Comparison of ENCODE assay signal across 1 cellular context in the genomic region with DNA sequence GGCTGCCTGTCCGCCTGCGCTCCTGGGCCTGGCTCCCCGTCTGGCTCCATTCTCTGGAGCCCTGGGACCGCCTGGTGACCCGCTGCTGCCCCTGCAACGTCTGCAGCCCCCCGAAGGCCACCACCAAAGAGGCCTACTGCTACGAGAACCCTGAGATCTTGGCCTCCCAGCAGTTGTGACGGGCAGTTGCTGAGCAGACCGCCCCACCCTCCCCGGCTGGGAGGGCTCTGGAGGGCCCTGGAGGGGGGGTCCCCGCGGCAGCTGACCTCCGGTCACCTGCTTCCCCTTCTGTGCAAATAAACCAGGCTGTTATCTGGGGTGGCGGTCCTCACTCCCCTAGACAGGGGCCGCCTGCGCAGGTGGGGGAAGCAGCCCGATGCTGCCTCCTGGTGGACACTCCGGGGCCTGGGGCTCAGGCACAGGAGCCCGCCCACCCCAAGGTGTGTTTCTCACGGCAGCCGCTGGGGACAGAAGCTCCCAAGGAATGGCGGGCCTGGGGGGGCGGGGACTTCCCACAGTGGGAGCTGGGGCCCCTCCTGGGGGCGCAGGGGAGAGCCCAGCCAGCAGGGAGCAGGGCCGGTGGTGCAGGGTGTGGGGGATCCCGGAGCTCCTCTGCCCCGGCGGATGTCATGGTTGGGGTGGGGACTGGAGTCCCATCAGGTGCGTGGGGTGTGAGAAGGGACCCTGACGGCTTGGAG.
A peak's percentile ranks its signal among the peaks of the same experiment; 100 is the strongest.
TF ChIP-seq lines count a peak whose summit lies in the region.

No MANE protein-coding gene starts in this region.

TF ChIP-seq in H1, 55 proteins besides CTCF, POLR2A, EP300 and RAD21:
- TF ChIP-seq SAP30 (IDR thresholded peaks at IDR 0.05; ENCODE audit: insufficient read depth, insufficient replicate concordance, low read length) (no peak), HDAC2 (IDR thresholded peaks at IDR 0.05; ENCODE audit: borderline replicate concordance in 1 of 2, low read depth in 2 of 2, low read length in 2 of 2) (0 out of 4 replicates have a peak, but pooled peaks of 1 of the 2 experiments have one; percentile 56), BACH1 (IDR thresholded peaks at IDR 0.05; ENCODE audit: low read length) (peak; percentile 73), MAFK (IDR thresholded peaks at IDR 0.05; ENCODE audit: low read depth, low read length) (no peak), BCL11A (IDR thresholded peaks at IDR 0.05; ENCODE audit: low read depth in 2 of 2, low read length in 2 of 2) (no peak), KDM5A (IDR thresholded peaks at IDR 0.05; ENCODE audit: low read length) (no peak), FOSL1 (IDR thresholded peaks at IDR 0.05; ENCODE audit: insufficient read depth, low read depth, low read length) (no peak), CHD1 (IDR thresholded peaks at IDR 0.05; ENCODE audit: low read depth, low read length) (no peak), BRCA1 (IDR thresholded peaks at IDR 0.05; ENCODE audit: low read depth, low read length) (no peak), GTF2F1 (IDR thresholded peaks at IDR 0.05; ENCODE audit: borderline replicate concordance, low read depth, low read length) (no peak), TCF12 (IDR thresholded peaks at IDR 0.05; ENCODE audit: low read depth, low read length) (no peak), KDM1A (IDR thresholded peaks at IDR 0.05; ENCODE audit: borderline replicate concordance, low read length) (no peak), SIN3A (conservative IDR thresholded peaks at IDR 0.05 in 1 of 2, IDR thresholded peaks at IDR 0.05 in 1 of 2; ENCODE audit: low read depth in 1 of 2, low read length in 2 of 2) (peak in 1 of 2 experiments; percentile 34; a peak in 1 of 4 replicates), PHF8 (conservative IDR thresholded peaks at IDR 0.05; ENCODE audit: low read depth, low read length) (no peak), CREB1 (IDR thresholded peaks at IDR 0.05) (peak; percentile 26; the same call in 1 of the 2 replicates), YY1 (IDR thresholded peaks at IDR 0.05; ENCODE audit: low read depth, low read length) (peak; percentile 90), TAF1 (IDR thresholded peaks at IDR 0.05; ENCODE audit: low read depth, low read length) (no peak), JUND (IDR thresholded peaks at IDR 0.05; ENCODE audit: low read length) (no peak), SP4 (IDR thresholded peaks at IDR 0.05; ENCODE audit: low read length) (peak; percentile 93), GABPA (IDR thresholded peaks at IDR 0.05; ENCODE audit: borderline replicate concordance, insufficient read depth, low read length) (peak; percentile 73; the same call in 1 of the 2 replicates), SUZ12 (IDR thresholded peaks at IDR 0.05; ENCODE audit: low read length) (no peak), SP1 (IDR thresholded peaks at IDR 0.05; ENCODE audit: low read depth, low read length) (peak; percentile 72; the same call in 1 of the 2 replicates), CBX8 (IDR thresholded peaks at IDR 0.05; ENCODE audit: borderline replicate concordance, low read depth, low read length) (no peak), SIX5 (IDR thresholded peaks at IDR 0.05; ENCODE audit: low read depth, low read length) (no peak), RXRA (IDR thresholded peaks at IDR 0.05; ENCODE audit: insufficient read depth, low read depth, low read length) (peak; percentile 61; the same call in 1 of the 2 replicates), TAF7 (optimal IDR thresholded peaks at IDR 0.05; ENCODE audit: borderline replicate concordance, low read depth, low read length) (peak; percentile 85), EGR1 (IDR thresholded peaks at IDR 0.05; ENCODE audit: borderline replicate concordance, low read depth, low read length) (peak; percentile 66), NRF1 (IDR thresholded peaks at IDR 0.05; ENCODE audit: low read depth, low read length) (peak; percentile 41), CHD2 (IDR thresholded peaks at IDR 0.05; ENCODE audit: low read length) (0 out of 2 replicates have a peak, but pooled peaks have one; percentile 15), KDM4A (IDR thresholded peaks at IDR 0.05; ENCODE audit: low read depth, low read length, severe bottlenecking) (no peak), SP2 (IDR thresholded peaks at IDR 0.05; ENCODE audit: low read length) (no peak)
- TF ChIP-seq, protein P1, sequence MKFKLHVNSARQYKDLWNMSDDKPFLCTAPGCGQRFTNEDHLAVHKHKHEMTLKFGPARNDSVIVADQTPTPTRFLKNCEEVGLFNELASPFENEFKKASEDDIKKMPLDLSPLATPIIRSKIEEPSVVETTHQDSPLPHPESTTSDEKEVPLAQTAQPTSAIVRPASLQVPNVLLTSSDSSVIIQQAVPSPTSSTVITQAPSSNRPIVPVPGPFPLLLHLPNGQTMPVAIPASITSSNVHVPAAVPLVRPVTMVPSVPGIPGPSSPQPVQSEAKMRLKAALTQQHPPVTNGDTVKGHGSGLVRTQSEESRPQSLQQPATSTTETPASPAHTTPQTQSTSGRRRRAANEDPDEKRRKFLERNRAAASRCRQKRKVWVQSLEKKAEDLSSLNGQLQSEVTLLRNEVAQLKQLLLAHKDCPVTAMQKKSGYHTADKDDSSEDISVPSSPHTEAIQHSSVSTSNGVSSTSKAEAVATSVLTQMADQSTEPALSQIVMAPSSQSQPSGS (IDR thresholded peaks at IDR 0.05; ENCODE audit: low read length) = no peak
- TF ChIP-seq, protein P2, sequence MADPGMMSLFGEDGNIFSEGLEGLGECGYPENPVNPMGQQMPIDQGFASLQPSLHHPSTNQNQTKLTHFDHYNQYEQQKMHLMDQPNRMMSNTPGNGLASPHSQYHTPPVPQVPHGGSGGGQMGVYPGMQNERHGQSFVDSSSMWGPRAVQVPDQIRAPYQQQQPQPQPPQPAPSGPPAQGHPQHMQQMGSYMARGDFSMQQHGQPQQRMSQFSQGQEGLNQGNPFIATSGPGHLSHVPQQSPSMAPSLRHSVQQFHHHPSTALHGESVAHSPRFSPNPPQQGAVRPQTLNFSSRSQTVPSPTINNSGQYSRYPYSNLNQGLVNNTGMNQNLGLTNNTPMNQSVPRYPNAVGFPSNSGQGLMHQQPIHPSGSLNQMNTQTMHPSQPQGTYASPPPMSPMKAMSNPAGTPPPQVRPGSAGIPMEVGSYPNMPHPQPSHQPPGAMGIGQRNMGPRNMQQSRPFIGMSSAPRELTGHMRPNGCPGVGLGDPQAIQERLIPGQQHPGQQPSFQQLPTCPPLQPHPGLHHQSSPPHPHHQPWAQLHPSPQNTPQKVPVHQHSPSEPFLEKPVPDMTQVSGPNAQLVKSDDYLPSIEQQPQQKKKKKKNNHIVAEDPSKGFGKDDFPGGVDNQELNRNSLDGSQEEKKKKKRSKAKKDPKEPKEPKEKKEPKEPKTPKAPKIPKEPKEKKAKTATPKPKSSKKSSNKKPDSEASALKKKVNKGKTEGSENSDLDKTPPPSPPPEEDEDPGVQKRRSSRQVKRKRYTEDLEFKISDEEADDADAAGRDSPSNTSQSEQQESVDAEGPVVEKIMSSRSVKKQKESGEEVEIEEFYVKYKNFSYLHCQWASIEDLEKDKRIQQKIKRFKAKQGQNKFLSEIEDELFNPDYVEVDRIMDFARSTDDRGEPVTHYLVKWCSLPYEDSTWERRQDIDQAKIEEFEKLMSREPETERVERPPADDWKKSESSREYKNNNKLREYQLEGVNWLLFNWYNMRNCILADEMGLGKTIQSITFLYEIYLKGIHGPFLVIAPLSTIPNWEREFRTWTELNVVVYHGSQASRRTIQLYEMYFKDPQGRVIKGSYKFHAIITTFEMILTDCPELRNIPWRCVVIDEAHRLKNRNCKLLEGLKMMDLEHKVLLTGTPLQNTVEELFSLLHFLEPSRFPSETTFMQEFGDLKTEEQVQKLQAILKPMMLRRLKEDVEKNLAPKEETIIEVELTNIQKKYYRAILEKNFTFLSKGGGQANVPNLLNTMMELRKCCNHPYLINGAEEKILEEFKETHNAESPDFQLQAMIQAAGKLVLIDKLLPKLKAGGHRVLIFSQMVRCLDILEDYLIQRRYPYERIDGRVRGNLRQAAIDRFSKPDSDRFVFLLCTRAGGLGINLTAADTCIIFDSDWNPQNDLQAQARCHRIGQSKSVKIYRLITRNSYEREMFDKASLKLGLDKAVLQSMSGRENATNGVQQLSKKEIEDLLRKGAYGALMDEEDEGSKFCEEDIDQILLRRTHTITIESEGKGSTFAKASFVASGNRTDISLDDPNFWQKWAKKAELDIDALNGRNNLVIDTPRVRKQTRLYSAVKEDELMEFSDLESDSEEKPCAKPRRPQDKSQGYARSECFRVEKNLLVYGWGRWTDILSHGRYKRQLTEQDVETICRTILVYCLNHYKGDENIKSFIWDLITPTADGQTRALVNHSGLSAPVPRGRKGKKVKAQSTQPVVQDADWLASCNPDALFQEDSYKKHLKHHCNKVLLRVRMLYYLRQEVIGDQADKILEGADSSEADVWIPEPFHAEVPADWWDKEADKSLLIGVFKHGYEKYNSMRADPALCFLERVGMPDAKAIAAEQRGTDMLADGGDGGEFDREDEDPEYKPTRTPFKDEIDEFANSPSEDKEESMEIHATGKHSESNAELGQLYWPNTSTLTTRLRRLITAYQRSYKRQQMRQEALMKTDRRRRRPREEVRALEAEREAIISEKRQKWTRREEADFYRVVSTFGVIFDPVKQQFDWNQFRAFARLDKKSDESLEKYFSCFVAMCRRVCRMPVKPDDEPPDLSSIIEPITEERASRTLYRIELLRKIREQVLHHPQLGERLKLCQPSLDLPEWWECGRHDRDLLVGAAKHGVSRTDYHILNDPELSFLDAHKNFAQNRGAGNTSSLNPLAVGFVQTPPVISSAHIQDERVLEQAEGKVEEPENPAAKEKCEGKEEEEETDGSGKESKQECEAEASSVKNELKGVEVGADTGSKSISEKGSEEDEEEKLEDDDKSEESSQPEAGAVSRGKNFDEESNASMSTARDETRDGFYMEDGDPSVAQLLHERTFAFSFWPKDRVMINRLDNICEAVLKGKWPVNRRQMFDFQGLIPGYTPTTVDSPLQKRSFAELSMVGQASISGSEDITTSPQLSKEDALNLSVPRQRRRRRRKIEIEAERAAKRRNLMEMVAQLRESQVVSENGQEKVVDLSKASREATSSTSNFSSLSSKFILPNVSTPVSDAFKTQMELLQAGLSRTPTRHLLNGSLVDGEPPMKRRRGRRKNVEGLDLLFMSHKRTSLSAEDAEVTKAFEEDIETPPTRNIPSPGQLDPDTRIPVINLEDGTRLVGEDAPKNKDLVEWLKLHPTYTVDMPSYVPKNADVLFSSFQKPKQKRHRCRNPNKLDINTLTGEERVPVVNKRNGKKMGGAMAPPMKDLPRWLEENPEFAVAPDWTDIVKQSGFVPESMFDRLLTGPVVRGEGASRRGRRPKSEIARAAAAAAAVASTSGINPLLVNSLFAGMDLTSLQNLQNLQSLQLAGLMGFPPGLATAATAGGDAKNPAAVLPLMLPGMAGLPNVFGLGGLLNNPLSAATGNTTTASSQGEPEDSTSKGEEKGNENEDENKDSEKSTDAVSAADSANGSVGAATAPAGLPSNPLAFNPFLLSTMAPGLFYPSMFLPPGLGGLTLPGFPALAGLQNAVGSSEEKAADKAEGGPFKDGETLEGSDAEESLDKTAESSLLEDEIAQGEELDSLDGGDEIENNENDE (IDR thresholded peaks at IDR 0.05; ENCODE audit: insufficient replicate concordance, low read length) = no peak
- TF ChIP-seq, protein P3, sequence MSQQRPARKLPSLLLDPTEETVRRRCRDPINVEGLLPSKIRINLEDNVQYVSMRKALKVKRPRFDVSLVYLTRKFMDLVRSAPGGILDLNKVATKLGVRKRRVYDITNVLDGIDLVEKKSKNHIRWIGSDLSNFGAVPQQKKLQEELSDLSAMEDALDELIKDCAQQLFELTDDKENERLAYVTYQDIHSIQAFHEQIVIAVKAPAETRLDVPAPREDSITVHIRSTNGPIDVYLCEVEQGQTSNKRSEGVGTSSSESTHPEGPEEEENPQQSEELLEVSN (IDR thresholded peaks at IDR 0.05) = no peak
- TF ChIP-seq, protein P4, sequence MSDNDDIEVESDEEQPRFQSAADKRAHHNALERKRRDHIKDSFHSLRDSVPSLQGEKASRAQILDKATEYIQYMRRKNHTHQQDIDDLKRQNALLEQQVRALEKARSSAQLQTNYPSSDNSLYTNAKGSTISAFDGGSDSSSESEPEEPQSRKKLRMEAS (IDR thresholded peaks at IDR 0.05) = peak; percentile 58
- TF ChIP-seq, protein P5, sequence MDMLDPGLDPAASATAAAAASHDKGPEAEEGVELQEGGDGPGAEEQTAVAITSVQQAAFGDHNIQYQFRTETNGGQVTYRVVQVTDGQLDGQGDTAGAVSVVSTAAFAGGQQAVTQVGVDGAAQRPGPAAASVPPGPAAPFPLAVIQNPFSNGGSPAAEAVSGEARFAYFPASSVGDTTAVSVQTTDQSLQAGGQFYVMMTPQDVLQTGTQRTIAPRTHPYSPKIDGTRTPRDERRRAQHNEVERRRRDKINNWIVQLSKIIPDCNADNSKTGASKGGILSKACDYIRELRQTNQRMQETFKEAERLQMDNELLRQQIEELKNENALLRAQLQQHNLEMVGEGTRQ (IDR thresholded peaks at IDR 0.05; ENCODE audit: low read length) = no peak
- TF ChIP-seq, protein P6, sequence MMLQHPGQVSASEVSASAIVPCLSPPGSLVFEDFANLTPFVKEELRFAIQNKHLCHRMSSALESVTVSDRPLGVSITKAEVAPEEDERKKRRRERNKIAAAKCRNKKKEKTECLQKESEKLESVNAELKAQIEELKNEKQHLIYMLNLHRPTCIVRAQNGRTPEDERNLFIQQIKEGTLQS (IDR thresholded peaks at IDR 0.05; ENCODE audit: insufficient read depth, low read depth, low read length) = no peak
